ENCODE assay signal across 8 cellular contexts in the genomic region with DNA sequence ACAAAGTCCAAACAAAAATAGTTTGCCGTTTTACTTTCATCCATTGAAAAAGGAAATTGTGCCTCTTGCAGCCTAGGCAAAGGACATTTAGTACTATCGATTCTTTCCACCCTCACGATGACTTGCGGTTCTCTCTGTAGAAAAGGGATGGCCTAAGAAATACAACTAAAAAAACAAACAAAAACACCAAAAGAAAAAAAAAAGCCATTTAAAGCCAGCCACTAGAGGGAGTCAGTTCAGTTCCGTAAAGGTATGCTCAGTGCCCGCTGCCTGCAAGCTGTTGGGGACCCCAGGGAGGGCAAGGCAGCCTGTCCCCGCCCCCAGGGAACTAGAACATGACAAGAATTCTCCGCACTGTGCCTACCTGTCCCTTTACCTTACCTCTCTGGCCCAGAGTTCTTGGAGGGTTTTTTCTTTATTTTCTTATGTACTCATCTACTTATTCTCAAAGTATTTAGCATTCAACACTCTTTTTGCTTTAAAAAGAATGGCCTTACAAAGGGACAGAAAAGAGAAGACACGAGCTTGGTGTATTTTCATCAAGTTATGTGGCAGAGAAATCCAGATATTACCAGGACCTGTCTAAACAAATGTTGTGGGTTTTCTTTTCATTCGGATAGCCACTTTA. TPM values are rescaled to one million over a fixed set of nuclear protein-coding genes. Genes with fewer than 3 reads are reported as not detected.
A peak's percentile ranks its signal among the peaks of the same experiment; 100 is the strongest.
DNase-seq lines count a peak whose midpoint lies in the region; ATAC-seq and TF ChIP-seq lines count a peak whose summit lies in the region.

No MANE protein-coding gene starts in this region.

- H3K9me3 ChIP-seq in psoas muscle: no peaks in the 10 kb centered on the region

- peak; percentile 29 for DNase-seq in CMK (ENCODE audit: low read depth)
- DNase-seq in NCI-H82 treated with DMSO at 0.1 percent for 48 hours (lab: John Stamatoyannopoulos, UW; ENCODE audit: unreplicated experiment): peak; percentile 33
- peak; percentile 10 for DNase-seq in activated T-cell treated with anti-CD3 and anti-CD28 coated beads for 48 hours (ENCODE audit: low read depth)
- peak; percentile 43 for DNase-seq in foreskin melanocyte
- DNase-seq in psoas muscle: no peak
- no peak for DNase-seq in GF-D8 (lab: John Stamatoyannopoulos, UW)

- ATAC-seq in GM21390 (IDR thresholded peaks at IDR 0.05; ENCODE audit: unreplicated experiment) (peak; percentile 52), psoas muscle (peak in 1 of 4 donors; percentile 38), GM21447 (IDR thresholded peaks at IDR 0.05; ENCODE audit: unreplicated experiment) (no peak)

- TF ChIP-seq CTCF in psoas muscle (IDR thresholded peaks at IDR 0.05): peak; percentile 58

- no peak overlapping the region for H3K4me3 ChIP-seq in psoas muscle

- 15 to 27% (median 22%) methylated on average over 10 of the region's 10 CpGs for WGBS in psoas muscle, 3 donors

- peaks cover 0 to 5% of the 10 kb centered on the region in 2 donors for H3K36me3 ChIP-seq in psoas muscle (ENCODE audit: insufficient read depth in 1 of 2, low read depth in 1 of 2)

- H3K27ac ChIP-seq in psoas muscle: no peak overlapping the region

- H3K4me1 ChIP-seq in psoas muscle: peaks cover 6% of the 10 kb centered on the region

- peaks cover 0 to 2% (median 0%) of the 10 kb centered on the region in 3 donors for H3K27me3 ChIP-seq in psoas muscle (ENCODE audit: insufficient read depth in 3 of 3, low read length in 2 of 3)

- intact Hi-C loops in psoas muscle (cut with DNase I): loop anchor here in 1 of 2 donors (5.0 kb wide), 1 partner anchor 377 kb away; no protein-coding TSS in a partner anchor

RNA-seq across cellular contexts. Expression of gene NR2E3, which starts 29.9 kb away (rescaled TPM):
- total RNA-seq in psoas muscle: not detected
- not detected for polyA plus RNA-seq in psoas muscle

Comparison
In these comparisons a context has a peak if more than half of its experiments do, and no peak if none do; other contexts are left out.
1. DNase-seq: peak in CMK (single experiment), NCI-H82 treated with DMSO at 0.1 percent for 48 hours (single experiment), activated T-cell treated with anti-CD3 and anti-CD28 coated beads for 48 hours (single experiment) and foreskin melanocyte (single experiment); none in psoas muscle (0 of 2) and GF-D8 (single experiment).